1 cellular context compared by ENCODE assay signal in the genomic region with DNA sequence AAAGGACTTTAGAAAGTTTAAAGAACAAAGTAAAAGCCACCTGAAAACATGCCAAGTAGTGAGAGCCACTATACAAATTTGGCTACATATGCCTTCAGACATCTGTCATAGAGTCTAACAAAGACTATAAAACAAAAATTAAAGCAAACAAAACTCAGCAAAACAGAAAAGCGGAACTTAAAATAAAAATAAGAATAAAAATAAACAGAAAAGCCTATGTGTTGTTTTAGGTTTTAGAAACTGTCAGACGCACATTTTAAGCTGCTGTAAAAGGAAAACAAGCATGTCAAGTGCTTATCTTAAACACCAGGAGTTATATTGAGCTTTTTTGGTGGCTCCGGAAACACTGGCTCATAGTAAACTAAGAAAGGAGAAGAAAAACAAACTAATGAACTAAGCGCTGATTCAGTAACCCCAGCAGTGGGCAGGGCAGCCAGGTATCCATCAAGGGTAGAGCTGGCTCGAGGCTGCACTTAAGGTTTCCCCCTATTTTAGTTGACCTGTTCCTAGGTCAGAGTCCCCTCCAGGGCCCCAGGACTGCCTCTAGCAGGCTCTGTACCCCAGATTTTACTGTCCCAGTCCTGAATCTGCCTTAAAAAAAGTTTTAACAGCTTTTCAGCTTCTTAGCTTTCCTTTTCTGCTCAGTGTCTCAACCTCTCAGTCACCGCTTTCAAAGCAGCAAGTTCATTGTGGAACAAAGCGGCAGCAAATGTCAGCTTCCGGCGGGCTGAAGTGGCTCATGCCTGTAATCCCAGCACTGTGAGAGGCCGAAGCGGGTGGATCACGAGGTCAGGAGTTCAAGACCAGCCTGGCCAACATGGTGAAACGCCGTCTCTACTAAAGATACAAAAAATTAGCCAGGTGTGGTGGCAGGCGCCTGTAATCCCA.
A peak's percentile ranks its signal among the peaks of the same experiment; 100 is the strongest.
TF ChIP-seq lines count a peak whose summit lies in the region.

No MANE protein-coding gene starts in this region.

TF ChIP-seq in K562, 482 proteins besides CTCF, POLR2A, EP300 and RAD21 (continued from another document and continues in another):
- TF ChIP-seq, protein P1, sequence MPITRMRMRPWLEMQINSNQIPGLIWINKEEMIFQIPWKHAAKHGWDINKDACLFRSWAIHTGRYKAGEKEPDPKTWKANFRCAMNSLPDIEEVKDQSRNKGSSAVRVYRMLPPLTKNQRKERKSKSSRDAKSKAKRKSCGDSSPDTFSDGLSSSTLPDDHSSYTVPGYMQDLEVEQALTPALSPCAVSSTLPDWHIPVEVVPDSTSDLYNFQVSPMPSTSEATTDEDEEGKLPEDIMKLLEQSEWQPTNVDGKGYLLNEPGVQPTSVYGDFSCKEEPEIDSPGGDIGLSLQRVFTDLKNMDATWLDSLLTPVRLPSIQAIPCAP (CRISPR knock-in tag; IDR thresholded peaks at IDR 0.05; ENCODE audit: borderline replicate concordance), result no peak
- TF ChIP-seq HSF4 (CRISPR knock-in tag; IDR thresholded peaks at IDR 0.05; ENCODE audit: borderline replicate concordance) (no peak), ARID1B (IDR thresholded peaks at IDR 0.05) (peak; percentile 93), HNRNPH1 (optimal IDR thresholded peaks at IDR 0.05; ENCODE audit: low read depth, low read length) (no peak), ZNF717 (CRISPR knock-in tag; IDR thresholded peaks at IDR 0.05) (no peak), SRF (CRISPR knock-in tag; IDR thresholded peaks at IDR 0.05) (peak in 1 of 2 experiments; percentile 20; a peak in 1 of 4 replicates), SMAD1 (IDR thresholded peaks at IDR 0.05; ENCODE audit: low read depth, low read length, partially characterized antibody) (no peak), POLR3A (IDR thresholded peaks at IDR 0.05; ENCODE audit: borderline replicate concordance, extremely low read depth, insufficient read depth, insufficient read length) (no peak), ZNF12 (CRISPR knock-in tag; IDR thresholded peaks at IDR 0.05) (no peak), CBFA2T2 (conservative IDR thresholded peaks at IDR 0.05) (peak; percentile 50), ETV6 (IDR thresholded peaks at IDR 0.05; ENCODE audit: borderline replicate concordance in 1 of 2, low read depth in 2 of 2, low read length in 1 of 2) (no peak), ETV6 (CRISPR knock-in tag; IDR thresholded peaks at IDR 0.05; ENCODE audit: borderline replicate concordance) (no peak), ZNF644 (tag; IDR thresholded peaks at IDR 0.05; ENCODE audit: low read depth) (no peak), JUN (IDR thresholded peaks at IDR 0.05; ENCODE audit: borderline replicate concordance, low read depth, low read length) (no peak), JUN (CRISPR knock-in tag; IDR thresholded peaks at IDR 0.05; ENCODE audit: borderline replicate concordance) (no peak), TAL1 (IDR thresholded peaks at IDR 0.05) (peak; percentile 78), ZNF212 (CRISPR knock-in tag; IDR thresholded peaks at IDR 0.05) (no peak), SIN3B (IDR thresholded peaks at IDR 0.05; ENCODE audit: low read depth) (no peak)
- TF ChIP-seq, protein P2, sequence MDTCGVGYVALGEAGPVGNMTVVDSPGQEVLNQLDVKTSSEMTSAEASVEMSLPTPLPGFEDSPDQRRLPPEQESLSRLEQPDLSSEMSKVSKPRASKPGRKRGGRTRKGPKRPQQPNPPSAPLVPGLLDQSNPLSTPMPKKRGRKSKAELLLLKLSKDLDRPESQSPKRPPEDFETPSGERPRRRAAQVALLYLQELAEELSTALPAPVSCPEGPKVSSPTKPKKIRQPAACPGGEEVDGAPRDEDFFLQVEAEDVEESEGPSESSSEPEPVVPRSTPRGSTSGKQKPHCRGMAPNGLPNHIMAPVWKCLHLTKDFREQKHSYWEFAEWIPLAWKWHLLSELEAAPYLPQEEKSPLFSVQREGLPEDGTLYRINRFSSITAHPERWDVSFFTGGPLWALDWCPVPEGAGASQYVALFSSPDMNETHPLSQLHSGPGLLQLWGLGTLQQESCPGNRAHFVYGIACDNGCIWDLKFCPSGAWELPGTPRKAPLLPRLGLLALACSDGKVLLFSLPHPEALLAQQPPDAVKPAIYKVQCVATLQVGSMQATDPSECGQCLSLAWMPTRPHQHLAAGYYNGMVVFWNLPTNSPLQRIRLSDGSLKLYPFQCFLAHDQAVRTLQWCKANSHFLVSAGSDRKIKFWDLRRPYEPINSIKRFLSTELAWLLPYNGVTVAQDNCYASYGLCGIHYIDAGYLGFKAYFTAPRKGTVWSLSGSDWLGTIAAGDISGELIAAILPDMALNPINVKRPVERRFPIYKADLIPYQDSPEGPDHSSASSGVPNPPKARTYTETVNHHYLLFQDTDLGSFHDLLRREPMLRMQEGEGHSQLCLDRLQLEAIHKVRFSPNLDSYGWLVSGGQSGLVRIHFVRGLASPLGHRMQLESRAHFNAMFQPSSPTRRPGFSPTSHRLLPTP (IDR thresholded peaks at IDR 0.05; ENCODE audit: borderline replicate concordance, extremely low read depth, insufficient read length), result no peak
- TF ChIP-seq, protein P3, sequence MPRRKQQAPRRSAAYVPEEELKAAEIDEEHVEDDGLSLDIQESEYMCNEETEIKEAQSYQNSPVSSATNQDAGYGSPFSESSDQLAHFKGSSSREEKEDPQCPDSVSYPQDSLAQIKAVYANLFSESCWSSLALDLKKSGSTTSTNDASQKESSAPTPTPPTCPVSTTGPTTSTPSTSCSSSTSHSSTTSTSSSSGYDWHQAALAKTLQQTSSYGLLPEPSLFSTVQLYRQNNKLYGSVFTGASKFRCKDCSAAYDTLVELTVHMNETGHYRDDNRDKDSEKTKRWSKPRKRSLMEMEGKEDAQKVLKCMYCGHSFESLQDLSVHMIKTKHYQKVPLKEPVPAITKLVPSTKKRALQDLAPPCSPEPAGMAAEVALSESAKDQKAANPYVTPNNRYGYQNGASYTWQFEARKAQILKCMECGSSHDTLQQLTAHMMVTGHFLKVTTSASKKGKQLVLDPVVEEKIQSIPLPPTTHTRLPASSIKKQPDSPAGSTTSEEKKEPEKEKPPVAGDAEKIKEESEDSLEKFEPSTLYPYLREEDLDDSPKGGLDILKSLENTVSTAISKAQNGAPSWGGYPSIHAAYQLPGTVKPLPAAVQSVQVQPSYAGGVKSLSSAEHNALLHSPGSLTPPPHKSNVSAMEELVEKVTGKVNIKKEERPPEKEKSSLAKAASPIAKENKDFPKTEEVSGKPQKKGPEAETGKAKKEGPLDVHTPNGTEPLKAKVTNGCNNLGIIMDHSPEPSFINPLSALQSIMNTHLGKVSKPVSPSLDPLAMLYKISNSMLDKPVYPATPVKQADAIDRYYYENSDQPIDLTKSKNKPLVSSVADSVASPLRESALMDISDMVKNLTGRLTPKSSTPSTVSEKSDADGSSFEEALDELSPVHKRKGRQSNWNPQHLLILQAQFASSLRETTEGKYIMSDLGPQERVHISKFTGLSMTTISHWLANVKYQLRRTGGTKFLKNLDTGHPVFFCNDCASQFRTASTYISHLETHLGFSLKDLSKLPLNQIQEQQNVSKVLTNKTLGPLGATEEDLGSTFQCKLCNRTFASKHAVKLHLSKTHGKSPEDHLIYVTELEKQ (CRISPR knock-in tag; IDR thresholded peaks at IDR 0.05), result no peak
- TF ChIP-seq, protein P4, sequence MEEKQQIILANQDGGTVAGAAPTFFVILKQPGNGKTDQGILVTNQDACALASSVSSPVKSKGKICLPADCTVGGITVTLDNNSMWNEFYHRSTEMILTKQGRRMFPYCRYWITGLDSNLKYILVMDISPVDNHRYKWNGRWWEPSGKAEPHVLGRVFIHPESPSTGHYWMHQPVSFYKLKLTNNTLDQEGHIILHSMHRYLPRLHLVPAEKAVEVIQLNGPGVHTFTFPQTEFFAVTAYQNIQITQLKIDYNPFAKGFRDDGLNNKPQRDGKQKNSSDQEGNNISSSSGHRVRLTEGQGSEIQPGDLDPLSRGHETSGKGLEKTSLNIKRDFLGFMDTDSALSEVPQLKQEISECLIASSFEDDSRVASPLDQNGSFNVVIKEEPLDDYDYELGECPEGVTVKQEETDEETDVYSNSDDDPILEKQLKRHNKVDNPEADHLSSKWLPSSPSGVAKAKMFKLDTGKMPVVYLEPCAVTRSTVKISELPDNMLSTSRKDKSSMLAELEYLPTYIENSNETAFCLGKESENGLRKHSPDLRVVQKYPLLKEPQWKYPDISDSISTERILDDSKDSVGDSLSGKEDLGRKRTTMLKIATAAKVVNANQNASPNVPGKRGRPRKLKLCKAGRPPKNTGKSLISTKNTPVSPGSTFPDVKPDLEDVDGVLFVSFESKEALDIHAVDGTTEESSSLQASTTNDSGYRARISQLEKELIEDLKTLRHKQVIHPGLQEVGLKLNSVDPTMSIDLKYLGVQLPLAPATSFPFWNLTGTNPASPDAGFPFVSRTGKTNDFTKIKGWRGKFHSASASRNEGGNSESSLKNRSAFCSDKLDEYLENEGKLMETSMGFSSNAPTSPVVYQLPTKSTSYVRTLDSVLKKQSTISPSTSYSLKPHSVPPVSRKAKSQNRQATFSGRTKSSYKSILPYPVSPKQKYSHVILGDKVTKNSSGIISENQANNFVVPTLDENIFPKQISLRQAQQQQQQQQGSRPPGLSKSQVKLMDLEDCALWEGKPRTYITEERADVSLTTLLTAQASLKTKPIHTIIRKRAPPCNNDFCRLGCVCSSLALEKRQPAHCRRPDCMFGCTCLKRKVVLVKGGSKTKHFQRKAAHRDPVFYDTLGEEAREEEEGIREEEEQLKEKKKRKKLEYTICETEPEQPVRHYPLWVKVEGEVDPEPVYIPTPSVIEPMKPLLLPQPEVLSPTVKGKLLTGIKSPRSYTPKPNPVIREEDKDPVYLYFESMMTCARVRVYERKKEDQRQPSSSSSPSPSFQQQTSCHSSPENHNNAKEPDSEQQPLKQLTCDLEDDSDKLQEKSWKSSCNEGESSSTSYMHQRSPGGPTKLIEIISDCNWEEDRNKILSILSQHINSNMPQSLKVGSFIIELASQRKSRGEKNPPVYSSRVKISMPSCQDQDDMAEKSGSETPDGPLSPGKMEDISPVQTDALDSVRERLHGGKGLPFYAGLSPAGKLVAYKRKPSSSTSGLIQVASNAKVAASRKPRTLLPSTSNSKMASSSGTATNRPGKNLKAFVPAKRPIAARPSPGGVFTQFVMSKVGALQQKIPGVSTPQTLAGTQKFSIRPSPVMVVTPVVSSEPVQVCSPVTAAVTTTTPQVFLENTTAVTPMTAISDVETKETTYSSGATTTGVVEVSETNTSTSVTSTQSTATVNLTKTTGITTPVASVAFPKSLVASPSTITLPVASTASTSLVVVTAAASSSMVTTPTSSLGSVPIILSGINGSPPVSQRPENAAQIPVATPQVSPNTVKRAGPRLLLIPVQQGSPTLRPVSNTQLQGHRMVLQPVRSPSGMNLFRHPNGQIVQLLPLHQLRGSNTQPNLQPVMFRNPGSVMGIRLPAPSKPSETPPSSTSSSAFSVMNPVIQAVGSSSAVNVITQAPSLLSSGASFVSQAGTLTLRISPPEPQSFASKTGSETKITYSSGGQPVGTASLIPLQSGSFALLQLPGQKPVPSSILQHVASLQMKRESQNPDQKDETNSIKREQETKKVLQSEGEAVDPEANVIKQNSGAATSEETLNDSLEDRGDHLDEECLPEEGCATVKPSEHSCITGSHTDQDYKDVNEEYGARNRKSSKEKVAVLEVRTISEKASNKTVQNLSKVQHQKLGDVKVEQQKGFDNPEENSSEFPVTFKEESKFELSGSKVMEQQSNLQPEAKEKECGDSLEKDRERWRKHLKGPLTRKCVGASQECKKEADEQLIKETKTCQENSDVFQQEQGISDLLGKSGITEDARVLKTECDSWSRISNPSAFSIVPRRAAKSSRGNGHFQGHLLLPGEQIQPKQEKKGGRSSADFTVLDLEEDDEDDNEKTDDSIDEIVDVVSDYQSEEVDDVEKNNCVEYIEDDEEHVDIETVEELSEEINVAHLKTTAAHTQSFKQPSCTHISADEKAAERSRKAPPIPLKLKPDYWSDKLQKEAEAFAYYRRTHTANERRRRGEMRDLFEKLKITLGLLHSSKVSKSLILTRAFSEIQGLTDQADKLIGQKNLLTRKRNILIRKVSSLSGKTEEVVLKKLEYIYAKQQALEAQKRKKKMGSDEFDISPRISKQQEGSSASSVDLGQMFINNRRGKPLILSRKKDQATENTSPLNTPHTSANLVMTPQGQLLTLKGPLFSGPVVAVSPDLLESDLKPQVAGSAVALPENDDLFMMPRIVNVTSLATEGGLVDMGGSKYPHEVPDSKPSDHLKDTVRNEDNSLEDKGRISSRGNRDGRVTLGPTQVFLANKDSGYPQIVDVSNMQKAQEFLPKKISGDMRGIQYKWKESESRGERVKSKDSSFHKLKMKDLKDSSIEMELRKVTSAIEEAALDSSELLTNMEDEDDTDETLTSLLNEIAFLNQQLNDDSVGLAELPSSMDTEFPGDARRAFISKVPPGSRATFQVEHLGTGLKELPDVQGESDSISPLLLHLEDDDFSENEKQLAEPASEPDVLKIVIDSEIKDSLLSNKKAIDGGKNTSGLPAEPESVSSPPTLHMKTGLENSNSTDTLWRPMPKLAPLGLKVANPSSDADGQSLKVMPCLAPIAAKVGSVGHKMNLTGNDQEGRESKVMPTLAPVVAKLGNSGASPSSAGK (IDR thresholded peaks at IDR 0.05), result peak; percentile 12; the same call in 1 of the 2 replicates
- TF ChIP-seq, protein P5, sequence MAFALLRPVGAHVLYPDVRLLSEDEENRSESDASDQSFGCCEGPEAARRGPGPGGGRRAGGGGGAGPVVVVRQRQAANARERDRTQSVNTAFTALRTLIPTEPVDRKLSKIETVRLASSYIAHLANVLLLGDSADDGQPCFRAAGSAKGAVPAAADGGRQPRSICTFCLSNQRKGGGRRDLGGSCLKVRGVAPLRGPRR (CRISPR knock-in tag; IDR thresholded peaks at IDR 0.05), result no peak
- TF ChIP-seq, protein P6, sequence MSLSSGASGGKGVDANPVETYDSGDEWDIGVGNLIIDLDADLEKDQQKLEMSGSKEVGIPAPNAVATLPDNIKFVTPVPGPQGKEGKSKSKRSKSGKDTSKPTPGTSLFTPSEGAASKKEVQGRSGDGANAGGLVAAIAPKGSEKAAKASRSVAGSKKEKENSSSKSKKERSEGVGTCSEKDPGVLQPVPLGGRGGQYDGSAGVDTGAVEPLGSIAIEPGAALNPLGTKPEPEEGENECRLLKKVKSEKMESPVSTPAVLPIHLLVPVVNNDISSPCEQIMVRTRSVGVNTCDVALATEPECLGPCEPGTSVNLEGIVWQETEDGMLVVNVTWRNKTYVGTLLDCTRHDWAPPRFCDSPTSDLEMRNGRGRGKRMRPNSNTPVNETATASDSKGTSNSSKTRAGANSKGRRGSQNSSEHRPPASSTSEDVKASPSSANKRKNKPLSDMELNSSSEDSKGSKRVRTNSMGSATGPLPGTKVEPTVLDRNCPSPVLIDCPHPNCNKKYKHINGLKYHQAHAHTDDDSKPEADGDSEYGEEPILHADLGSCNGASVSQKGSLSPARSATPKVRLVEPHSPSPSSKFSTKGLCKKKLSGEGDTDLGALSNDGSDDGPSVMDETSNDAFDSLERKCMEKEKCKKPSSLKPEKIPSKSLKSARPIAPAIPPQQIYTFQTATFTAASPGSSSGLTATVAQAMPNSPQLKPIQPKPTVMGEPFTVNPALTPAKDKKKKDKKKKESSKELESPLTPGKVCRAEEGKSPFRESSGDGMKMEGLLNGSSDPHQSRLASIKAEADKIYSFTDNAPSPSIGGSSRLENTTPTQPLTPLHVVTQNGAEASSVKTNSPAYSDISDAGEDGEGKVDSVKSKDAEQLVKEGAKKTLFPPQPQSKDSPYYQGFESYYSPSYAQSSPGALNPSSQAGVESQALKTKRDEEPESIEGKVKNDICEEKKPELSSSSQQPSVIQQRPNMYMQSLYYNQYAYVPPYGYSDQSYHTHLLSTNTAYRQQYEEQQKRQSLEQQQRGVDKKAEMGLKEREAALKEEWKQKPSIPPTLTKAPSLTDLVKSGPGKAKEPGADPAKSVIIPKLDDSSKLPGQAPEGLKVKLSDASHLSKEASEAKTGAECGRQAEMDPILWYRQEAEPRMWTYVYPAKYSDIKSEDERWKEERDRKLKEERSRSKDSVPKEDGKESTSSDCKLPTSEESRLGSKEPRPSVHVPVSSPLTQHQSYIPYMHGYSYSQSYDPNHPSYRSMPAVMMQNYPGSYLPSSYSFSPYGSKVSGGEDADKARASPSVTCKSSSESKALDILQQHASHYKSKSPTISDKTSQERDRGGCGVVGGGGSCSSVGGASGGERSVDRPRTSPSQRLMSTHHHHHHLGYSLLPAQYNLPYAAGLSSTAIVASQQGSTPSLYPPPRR (CRISPR knock-in tag; IDR thresholded peaks at IDR 0.05; ENCODE audit: borderline replicate concordance), result no peak
